8 cellular contexts compared by ENCODE assay signal in the genomic region with DNA sequence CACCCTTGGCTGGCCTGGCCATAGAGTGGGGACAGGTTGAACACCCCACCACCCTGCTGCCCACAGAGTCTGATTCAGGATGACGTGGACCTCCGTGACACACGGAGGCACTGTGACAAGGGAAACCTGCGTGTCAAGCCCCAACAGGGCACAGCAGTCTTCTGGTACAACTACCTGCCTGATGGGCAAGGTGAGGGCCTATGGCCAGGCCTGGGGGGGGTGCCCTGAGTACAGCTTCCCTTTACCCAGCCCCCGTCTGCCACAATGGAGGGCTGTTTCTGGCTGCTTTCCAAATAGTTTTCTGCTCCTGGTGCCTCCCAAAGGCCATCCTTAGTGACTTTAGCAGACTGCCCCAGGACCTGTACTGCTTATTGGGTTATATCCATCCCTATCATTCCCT. TPM values are rescaled to one million over a fixed set of nuclear protein-coding genes. Genes with fewer than 3 reads are reported as not detected.
DNase-seq lines count a peak whose midpoint lies in the region; ATAC-seq, FAIRE-seq and TF ChIP-seq lines count a peak whose summit lies in the region.

No MANE protein-coding gene starts in this region.

- BruUV-seq in K562 (replicated peaks; lab: Mats Ljungman, UMichigan), result no TSS peak

- peaks cover 33% of the 10 kb centered on the region for H3K79me2 ChIP-seq in K562 (ENCODE audit: control insufficient read depth, insufficient read depth, low read length)

- H3K27ac Mint-ChIP-seq in stimulated activated naive CD8-positive, alpha-beta T cell treated with anti-CD3 and anti-CD28 coated beads, Interleukin-15, Interleukin-2, amounts not matched to agents 100 ng/mL and 50 ng/mL, for 24 hours, result no peak overlapping the region

- H3K4me1 ChIP-seq in K562 (replicated peaks in 1 of 2; ENCODE audit: control insufficient read depth in 2 of 2, insufficient read depth in 2 of 2, low read length in 2 of 2) (peaks cover 19 to 43% of the 10 kb centered on the region in 2 experiments; a peak in 4 of 5 replicates), muscle layer of duodenum (ENCODE audit: control insufficient read depth in 1 of 2, insufficient read depth in 2 of 2, low read length in 2 of 2) (peaks cover 0 to 21% of the 10 kb centered on the region in 2 donors)

- no peak for DNase-seq in stimulated activated naive CD8-positive, alpha-beta T cell treated with anti-CD3 and anti-CD28 coated beads, Interleukin-15, Interleukin-2, amounts not matched to agents 100 U/mL and 50 U/mL, for 24 hours
- DNase-seq in K562 (ENCODE audit: extremely low read depth in 1 of 4, low spot score in 3 of 4) (no peak), NCI-H510A (lab: John Stamatoyannopoulos, UW) (no peak)
- DNase-seq in activated CD4-positive, CD25-positive, alpha-beta regulatory T cell (lab: John Stamatoyannopoulos, UW), result no peak

- peaks cover 25% of the 10 kb centered on the region for H3K4me1 Mint-ChIP-seq in stimulated activated naive CD8-positive, alpha-beta T cell treated with anti-CD3 and anti-CD28 coated beads, Interleukin-15, Interleukin-2, amounts not matched to agents 100 ng/mL and 50 ng/mL, for 24 hours (ENCODE audit: low read depth)

- H3K27me3 ChIP-seq in K562 (ENCODE audit: control insufficient read depth in 2 of 2, insufficient read depth in 2 of 2, low read length in 2 of 2) (no peaks in the 10 kb centered on the region), muscle layer of duodenum (ENCODE audit: low read depth, low read length) (no peaks in the 10 kb centered on the region)

- no peaks in the 10 kb centered on the region for H3K9me3 Mint-ChIP-seq in stimulated activated naive CD8-positive, alpha-beta T cell treated with anti-CD3 and anti-CD28 coated beads, Interleukin-15, Interleukin-2, amounts not matched to agents 100 ng/mL and 50 ng/mL, for 24 hours

- no peaks in the 10 kb centered on the region for H3K9me1 ChIP-seq in K562 (ENCODE audit: control insufficient read depth, insufficient read depth, low read length)

- CTCF ChIA-PET in K562 (lab: Yijun Ruan, JAX; ENCODE audit: low intra/inter-chr PET ratio), result no interaction called here

- peaks cover 7% of the 10 kb centered on the region; the same call in 2 of the 3 replicates for H3K36me3 ChIP-seq in K562 (ENCODE audit: control insufficient read depth, insufficient read depth, low read length)
- no peaks in the 10 kb centered on the region for H3K36me3 ChIP-seq in muscle layer of duodenum (ENCODE audit: control insufficient read depth in 1 of 2, insufficient read depth in 2 of 2, low read length in 2 of 2)

- H3K4me2 ChIP-seq in K562 (ENCODE audit: insufficient read depth, low read length), result peak overlapping the region; percentile 94

- peaks cover 8% of the 10 kb centered on the region for H4K20me1 ChIP-seq in K562 (replicated peaks; ENCODE audit: control insufficient read depth, insufficient read depth, low read length)

- peak overlapping the region; percentile 94 for H3K4me3 Mint-ChIP-seq in stimulated activated naive CD8-positive, alpha-beta T cell treated with anti-CD3 and anti-CD28 coated beads, Interleukin-15, Interleukin-2, amounts not matched to agents 100 ng/mL and 50 ng/mL, for 24 hours

- H3K27me3 Mint-ChIP-seq in stimulated activated naive CD8-positive, alpha-beta T cell treated with anti-CD3 and anti-CD28 coated beads, Interleukin-15, Interleukin-2, amounts not matched to agents 100 ng/mL and 50 ng/mL, for 24 hours, result no peaks in the 10 kb centered on the region

- in situ Hi-C loops in K562 (cut with MboI), result no loop called here

- peak overlapping the region; percentile 80; the same call in 1 of the 2 replicates for H3K4me3 ChIP-seq in K562
- peak overlapping the region; percentile 77 to 87 for H3K4me3 ChIP-seq in muscle layer of duodenum (ENCODE audit: low read depth in 1 of 2, low read length in 2 of 2)

- TF ChIP-seq POLR2A in K562 (conservative IDR thresholded peaks at IDR 0.05) (no peak), GM18505 (IDR thresholded peaks at IDR 0.05; ENCODE audit: borderline replicate concordance, extremely low read depth, insufficient read depth, insufficient read length) (no peak)

- H3K27ac ChIP-seq in K562 (ENCODE audit: extremely low read depth, low read depth, low read length) (peak overlapping the region; percentile 99; the same call in 2 of the 3 replicates), muscle layer of duodenum (ENCODE audit: low read length) (no peak overlapping the region)

- intact Hi-C loops in K562 (cut with micrococcal nuclease), result loop anchor here (2.0 to 5.0 kb wide), 2 partner anchors 17 to 89 kb away; a partner anchor contains a TSS

- H3K9me3 ChIP-seq in K562 (replicated peaks; ENCODE audit: control insufficient read depth, insufficient read depth, low read depth, low read length) (no peaks in the 10 kb centered on the region), muscle layer of duodenum (ENCODE audit: control insufficient read depth in 1 of 2, low read length in 2 of 2) (no peaks in the 10 kb centered on the region)

- peak overlapping the region; percentile 99; the same call in 1 of the 2 replicates for H2AFZ ChIP-seq in K562 (ENCODE audit: low read depth, low read length)

- peak overlapping the region; percentile 97 to 99 for H3K9ac ChIP-seq in K562 (ENCODE audit: insufficient read depth in 1 of 2, low read depth in 2 of 2, low read length in 2 of 2)

- peaks cover 14% of the 10 kb centered on the region for H3K36me3 Mint-ChIP-seq in stimulated activated naive CD8-positive, alpha-beta T cell treated with anti-CD3 and anti-CD28 coated beads, Interleukin-15, Interleukin-2, amounts not matched to agents 100 ng/mL and 50 ng/mL, for 24 hours (ENCODE audit: low read depth)

- POLR2A ChIA-PET in K562 (lab: Yijun Ruan, JAX), result no interaction called here

- no peak for TF ChIP-seq CTCF in K562 (IDR thresholded peaks at IDR 0.05 in 2 of 3, conservative IDR thresholded peaks at IDR 0.05 in 1 of 3; ENCODE audit: insufficient read depth in 2 of 3, low read depth in 1 of 3, low read length in 3 of 3)

- no peak for ATAC-seq in stimulated activated naive CD8-positive, alpha-beta T cell treated with anti-CD3 and anti-CD28 coated beads, Interleukin-15, Interleukin-2, amounts not matched to agents 100 U/mL and 50 U/mL, for 24 hours
- ATAC-seq in K562, result no peak
- ATAC-seq in HG03159 (IDR thresholded peaks at IDR 0.05; ENCODE audit: unreplicated experiment), result no peak
- ATAC-seq in GM18505 (IDR thresholded peaks at IDR 0.05; ENCODE audit: unreplicated experiment), result no peak

- no peak for TF ChIP-seq RAD21 in K562 (CRISPR knock-in tag; conservative IDR thresholded peaks at IDR 0.05 in 1 of 2, IDR thresholded peaks at IDR 0.05 in 1 of 2)

- 61% methylated on average over 3 of the region's 5 CpGs for WGBS in K562 (ENCODE audit: insufficient coverage, low coverage, missing lambda C conversion rate)

- TF ChIP-seq EP300 in K562 (IDR thresholded peaks at IDR 0.05; ENCODE audit: low read length), result no peak

- no peak for FAIRE-seq in K562 (lab: Jason Lieb, UNC)

RNA-seq across cellular contexts. Expression of a gene that starts 1.2 kb away (rescaled TPM):
- total RNA-seq in K562 (2011; cell fraction: chromatin; rRNA removed; ENCODE audit: low replicate concordance), result 147 and 376 TPM in 2 replicates
- total RNA-seq in K562 (2011; cell fraction: nucleolus; rRNA removed), result 205 and 207 TPM in 2 replicates
- 128 and 141 TPM in 2 replicates for total RNA-seq in K562 (2011; cell fraction: nucleoplasm; rRNA removed)
- total RNA-seq in K562 (2014; rRNA removed), result 33.7 and 43.1 TPM in 2 replicates
- 29.7 and 40.0 TPM in 2 replicates for total RNA-seq in K562 (2014; rRNA removed; fragmentation: Illumina TruSeq; extraction: Trizol)
- 44.7 and 46.7 TPM in 2 replicates for total RNA-seq in K562 (2015; rRNA removed; fragmentation: Illumina TruSeq; extraction: Trizol)
- total RNA-seq in K562 (2021), result 90.4 and 90.6 TPM in 2 replicates
- 47.6 and 69.8 TPM in 2 replicates for polyA plus RNA-seq in K562 (2011; rRNA removed)
- 64.5 and 91.8 TPM in 2 replicates for polyA plus RNA-seq in K562 (2011; cell fraction: cytosol; rRNA removed)
- 426 and 555 TPM in 2 replicates for polyA plus RNA-seq in K562 (2011; cell fraction: nucleus; rRNA removed)
- polyA plus RNA-seq in K562 (2012), result 82.6 and 84.1 TPM in 2 replicates
- polyA plus RNA-seq in K562 (2014; fragmentation: Illumina TruSeq; extraction: Trizol), result 73.7 and 77.8 TPM in 2 replicates
- polyA plus RNA-seq in K562 (2014; fragmentation: Nextera tagmentation; extraction: Ambion mirVana), result 10 to 100 TPM in 1 of 2 experiments, 1 to 10 TPM in 1; 8.9 to 14.2 TPM
- polyA plus RNA-seq in K562 (2014; rRNA removed), result 60.4 and 66.9 TPM in 2 replicates
- polyA minus RNA-seq in K562 (2011; rRNA and poly(A)+ RNA removed), result 46.0 and 52.0 TPM in 2 replicates
- polyA minus RNA-seq in K562 (2011; cell fraction: cytosol; rRNA and poly(A)+ RNA removed), result 33.9 and 49.7 TPM in 2 replicates
- 35.3 and 35.7 TPM in 2 replicates for polyA minus RNA-seq in K562 (2011; cell fraction: nucleus; rRNA and poly(A)+ RNA removed)

RNA-seq across cellular contexts. Expression of a gene that starts 12.4 kb away (rescaled TPM):
- total RNA-seq in K562 (2011; cell fraction: chromatin; rRNA removed; ENCODE audit: low replicate concordance), result 35.7 and 101 TPM in 2 replicates
- total RNA-seq in K562 (2011; cell fraction: nucleolus; rRNA removed), result 84.0 and 85.6 TPM in 2 replicates
- 43.0 and 44.7 TPM in 2 replicates for total RNA-seq in K562 (2011; cell fraction: nucleoplasm; rRNA removed)
- total RNA-seq in K562 (2014; rRNA removed) (15.7 and 18.0 TPM in 2 replicates), K562 (2014; rRNA removed; fragmentation: Illumina TruSeq; extraction: Trizol) (8.4 and 11.6 TPM in 2 replicates), K562 (2015; rRNA removed; fragmentation: Illumina TruSeq; extraction: Trizol) (10.6 and 11.9 TPM in 2 replicates), K562 (2021) (15.7 and 16.0 TPM in 2 replicates)
- polyA plus RNA-seq in K562 (2011; rRNA removed) (30.5 and 31.3 TPM in 2 replicates), K562 (2014; fragmentation: Illumina TruSeq; extraction: Trizol) (14.4 and 15.9 TPM in 2 replicates), K562 (2014; fragmentation: Nextera tagmentation; extraction: Ambion mirVana) (1 to 10 TPM; 6.6 to 7.2 TPM), K562 (2014; rRNA removed) (18.3 and 20.5 TPM in 2 replicates)
- polyA plus RNA-seq in K562 (2011; cell fraction: cytosol; rRNA removed), result 45.1 and 53.1 TPM in 2 replicates
- polyA plus RNA-seq in K562 (2011; cell fraction: nucleus; rRNA removed), result 167 and 168 TPM in 2 replicates
- 18.1 and 28.0 TPM in 2 replicates for polyA plus RNA-seq in K562 (2012)
- 15.7 and 24.6 TPM in 2 replicates for polyA minus RNA-seq in K562 (2011; rRNA and poly(A)+ RNA removed)
- 14.8 and 15.2 TPM in 2 replicates for polyA minus RNA-seq in K562 (2011; cell fraction: cytosol; rRNA and poly(A)+ RNA removed)
- 30.7 and 32.9 TPM in 2 replicates for polyA minus RNA-seq in K562 (2011; cell fraction: nucleus; rRNA and poly(A)+ RNA removed)

RNA-seq across cellular contexts. Expression of a gene that starts 15.9 kb away (rescaled TPM):
- 14.7 and 50.3 TPM in 2 replicates for total RNA-seq in K562 (2011; cell fraction: chromatin; rRNA removed; ENCODE audit: low replicate concordance)
- total RNA-seq in K562 (2011; cell fraction: nucleolus; rRNA removed), result 65.5 and 74.9 TPM in 2 replicates
- total RNA-seq in K562 (2011; cell fraction: nucleoplasm; rRNA removed), result 27.9 and 29.3 TPM in 2 replicates
- total RNA-seq in K562 (2014; rRNA removed) (127 and 133 TPM in 2 replicates), K562 (2014; rRNA removed; fragmentation: Illumina TruSeq; extraction: Trizol) (17.9 and 22.4 TPM in 2 replicates), K562 (2015; rRNA removed; fragmentation: Illumina TruSeq; extraction: Trizol) (26.5 and 27.7 TPM in 2 replicates), K562 (2021) (73.3 and 77.2 TPM in 2 replicates)
- polyA plus RNA-seq in K562 (2011; rRNA removed) (22.5 and 25.1 TPM in 2 replicates), K562 (2014; fragmentation: Illumina TruSeq; extraction: Trizol) (39.8 and 49.8 TPM in 2 replicates), K562 (2014; fragmentation: Nextera tagmentation; extraction: Ambion mirVana) (10 to 100 TPM; 17.0 to 36.3 TPM), K562 (2014; rRNA removed) (64.6 and 75.9 TPM in 2 replicates)
- 36.7 and 88.5 TPM in 2 replicates for polyA plus RNA-seq in K562 (2011; cell fraction: cytosol; rRNA removed)
- 21.1 and 28.5 TPM in 2 replicates for polyA plus RNA-seq in K562 (2011; cell fraction: nucleus; rRNA removed)
- 62.2 and 78.2 TPM in 2 replicates for polyA plus RNA-seq in K562 (2012)
- polyA minus RNA-seq in K562 (2011; rRNA and poly(A)+ RNA removed), result 9.4 and 16.0 TPM in 2 replicates
- 24.0 and 27.2 TPM in 2 replicates for polyA minus RNA-seq in K562 (2011; cell fraction: cytosol; rRNA and poly(A)+ RNA removed)
- polyA minus RNA-seq in K562 (2011; cell fraction: nucleus; rRNA and poly(A)+ RNA removed), result 42.8 and 44.3 TPM in 2 replicates

RNA-seq across cellular contexts. Expression of a gene that starts 16.0 kb away (rescaled TPM):
- 3.4 and 7.6 TPM in 2 replicates for total RNA-seq in K562 (2011; cell fraction: chromatin; rRNA removed; ENCODE audit: low replicate concordance)
- total RNA-seq in K562 (2011; cell fraction: nucleolus; rRNA removed), result 4.1 and 6.7 TPM in 2 replicates
- 3.4 and 3.7 TPM in 2 replicates for total RNA-seq in K562 (2011; cell fraction: nucleoplasm; rRNA removed)
- total RNA-seq in K562 (2014; rRNA removed) (0.23 and 0.33 TPM in 2 replicates), K562 (2014; rRNA removed; fragmentation: Illumina TruSeq; extraction: Trizol) (0.25 and 0.32 TPM in 2 replicates), K562 (2015; rRNA removed; fragmentation: Illumina TruSeq; extraction: Trizol) (0.14 TPM in 1 of 2 replicates, not detected in the other), K562 (2021) (0.27 and 0.66 TPM in 2 replicates)
- polyA plus RNA-seq in K562 (2011; rRNA removed) (0.30 and 0.47 TPM in 2 replicates), K562 (2014; fragmentation: Illumina TruSeq; extraction: Trizol) (0.09 and 0.29 TPM in 2 replicates), K562 (2014; fragmentation: Nextera tagmentation; extraction: Ambion mirVana) (not detected), K562 (2014; rRNA removed) (0.22 and 0.29 TPM in 2 replicates)
- polyA plus RNA-seq in K562 (2011; cell fraction: cytosol; rRNA removed), result 0.34 and 0.42 TPM in 2 replicates
- 1.3 and 3.4 TPM in 2 replicates for polyA plus RNA-seq in K562 (2011; cell fraction: nucleus; rRNA removed)
- 0.18 and 0.48 TPM in 2 replicates for polyA plus RNA-seq in K562 (2012)
- polyA minus RNA-seq in K562 (2011; rRNA and poly(A)+ RNA removed), result 0.63 and 0.77 TPM in 2 replicates
- 0.67 and 1.5 TPM in 2 replicates for polyA minus RNA-seq in K562 (2011; cell fraction: cytosol; rRNA and poly(A)+ RNA removed)
- 1.00 and 1.9 TPM in 2 replicates for polyA minus RNA-seq in K562 (2011; cell fraction: nucleus; rRNA and poly(A)+ RNA removed)

RNA-seq across cellular contexts. Expression of a gene that starts 23.2 kb away (rescaled TPM):
- total RNA-seq in K562 (2011; cell fraction: chromatin; rRNA removed; ENCODE audit: low replicate concordance), result 224 and 455 TPM in 2 replicates
- total RNA-seq in K562 (2011; cell fraction: nucleolus; rRNA removed), result 251 and 255 TPM in 2 replicates
- 226 and 247 TPM in 2 replicates for total RNA-seq in K562 (2011; cell fraction: nucleoplasm; rRNA removed)
- total RNA-seq in K562 (2014; rRNA removed) (376 and 506 TPM in 2 replicates), K562 (2014; rRNA removed; fragmentation: Illumina TruSeq; extraction: Trizol) (296 and 320 TPM in 2 replicates), K562 (2015; rRNA removed; fragmentation: Illumina TruSeq; extraction: Trizol) (359 and 366 TPM in 2 replicates), K562 (2021) (315 and 318 TPM in 2 replicates)
- polyA plus RNA-seq in K562 (2011; rRNA removed) (332 and 336 TPM in 2 replicates), K562 (2014; fragmentation: Illumina TruSeq; extraction: Trizol) (362 and 391 TPM in 2 replicates), K562 (2014; fragmentation: Nextera tagmentation; extraction: Ambion mirVana) (100 to 1,000 TPM; 426 to 507 TPM), K562 (2014; rRNA removed) (352 and 442 TPM in 2 replicates)
- 304 and 356 TPM in 2 replicates for polyA plus RNA-seq in K562 (2011; cell fraction: cytosol; rRNA removed)
- 437 and 515 TPM in 2 replicates for polyA plus RNA-seq in K562 (2011; cell fraction: nucleus; rRNA removed)
- 268 and 344 TPM in 2 replicates for polyA plus RNA-seq in K562 (2012)
- polyA minus RNA-seq in K562 (2011; rRNA and poly(A)+ RNA removed), result 413 and 500 TPM in 2 replicates
- 300 and 330 TPM in 2 replicates for polyA minus RNA-seq in K562 (2011; cell fraction: cytosol; rRNA and poly(A)+ RNA removed)
- 122 and 164 TPM in 2 replicates for polyA minus RNA-seq in K562 (2011; cell fraction: nucleus; rRNA and poly(A)+ RNA removed)
